ENCODE assay signal across 10 cellular contexts in genomic region chr15:34336333-34336732, GRCh38. TPM values are rescaled to one million over a fixed set of nuclear protein-coding genes. Genes with fewer than 3 reads are reported as not detected.
DNase-seq lines count a peak whose midpoint lies in the region; ATAC-seq and TF ChIP-seq lines count a peak whose summit lies in the region.
"Had no signal": no experiment of that assay in that cellular context is flagged by ENCODE, and none has a peak within 500 bp of the region (broad histone marks: within the 10 kb centered on the region; RNA-seq: fewer than 3 reads in every experiment).

No MANE protein-coding gene starts in this region.

- TF ChIP-seq CTCF in AG09309 (IDR thresholded peaks at IDR 0.05; ENCODE audit: control insufficient read depth, insufficient read depth, low read depth, low read length, missing control alignments), result no peak

- peak overlapping the region; percentile 15 for H3K4me3 ChIP-seq in AG09309 (ENCODE audit: control insufficient read depth, low read depth, low read length)

- peaks cover 12 to 19% of the 10 kb centered on the region in 2 donors for H3K36me3 Mint-ChIP-seq in activated naive CD4-positive, alpha-beta T cell treated with anti-CD3 and anti-CD28 coated beads, Interleukin-2, amount 50 U/mL, for 72 hours
- H3K36me3 Mint-ChIP-seq in memory B cell, result peaks cover 6% of the 10 kb centered on the region

- DNase-seq in AG09309 (ENCODE audit: low read depth) (no peak), memory B cell (ENCODE audit: low spot score in 2 of 2) (no peak), HCEC 1CT (no peak)
- no peak for DNase-seq in activated naive CD4-positive, alpha-beta T cell treated with anti-CD3 and anti-CD28 coated beads, Interleukin-2, amount 50 U/mL, for 72 hours (ENCODE audit: low spot score in 2 of 2)
- DNase-seq in stimulated activated CD4-positive, alpha-beta T cell treated with anti-CD3 and anti-CD28 coated beads, Interleukin-4, amount 100 ng/mL, for 4 hours, result no peak
- DNase-seq in stimulated activated CD4-positive, alpha-beta T cell treated with anti-CD3 and anti-CD28 coated beads, Interleukin-2, amount 100 ng/mL, for 48 hours, result no peak
- DNase-seq: GDM1 had no signal

- peak overlapping the region; percentile 99 for H3K4me3 Mint-ChIP-seq in memory B cell

- peak; percentile 40 for TF ChIP-seq POLR2A in GM15510 (IDR thresholded peaks at IDR 0.05; ENCODE audit: borderline replicate concordance, extremely low read depth, insufficient read length)

- H3K27ac Mint-ChIP-seq in activated naive CD4-positive, alpha-beta T cell treated with anti-CD3 and anti-CD28 coated beads, Interleukin-2, amount 50 U/mL, for 72 hours, result peak overlapping the region; percentile 94 to 98
- peak overlapping the region; percentile 98 for H3K27ac Mint-ChIP-seq in memory B cell

- H3K9me3 Mint-ChIP-seq in activated naive CD4-positive, alpha-beta T cell treated with anti-CD3 and anti-CD28 coated beads, Interleukin-2, amount 50 U/mL, for 72 hours, result no peaks in the 10 kb centered on the region
- H3K9me3 Mint-ChIP-seq in memory B cell, result no peaks in the 10 kb centered on the region

- peaks cover 27% of the 10 kb centered on the region for H3K4me1 Mint-ChIP-seq in memory B cell

- no peak for ATAC-seq in activated naive CD4-positive, alpha-beta T cell treated with anti-CD3 and anti-CD28 coated beads, Interleukin-2, amount 50 U/mL, for 72 hours
- ATAC-seq in memory B cell (ENCODE audit: low read depth) (no peak), HG02759 (IDR thresholded peaks at IDR 0.05; ENCODE audit: unreplicated experiment) (no peak)

- H3K27me3 Mint-ChIP-seq in memory B cell, result no peaks in the 10 kb centered on the region

RNA-seq across cellular contexts. Expression of gene SLC12A6, which starts 1.2 kb away (rescaled TPM):
- total RNA-seq in activated naive CD4-positive, alpha-beta T cell treated with anti-CD3 and anti-CD28 coated beads, Interleukin-2, amount 50 U/mL, for 72 hours, result 10 to 100 TPM; 29.9 to 45.1 TPM

RNA-seq across cellular contexts. Expression of gene NOP10, which starts 6.6 kb away (rescaled TPM):
- total RNA-seq in activated naive CD4-positive, alpha-beta T cell treated with anti-CD3 and anti-CD28 coated beads, Interleukin-2, amount 50 U/mL, for 72 hours, result 100 to 1,000 TPM; 182 to 202 TPM

RNA-seq across cellular contexts. Expression of gene NUTM1, which starts 6.8 kb away (rescaled TPM):
- not detected for total RNA-seq in activated naive CD4-positive, alpha-beta T cell treated with anti-CD3 and anti-CD28 coated beads, Interleukin-2, amount 50 U/mL, for 72 hours
- total RNA-seq: fibroblast of lung had no signal

RNA-seq across cellular contexts. Expression of gene LPCAT4, which starts 30.7 kb away (rescaled TPM):
- total RNA-seq in activated naive CD4-positive, alpha-beta T cell treated with anti-CD3 and anti-CD28 coated beads, Interleukin-2, amount 50 U/mL, for 72 hours, result 10 to 100 TPM; 69.0 to 88.4 TPM
